Comparison of ENCODE assay signal across 18 cellular contexts in the genomic region with DNA sequence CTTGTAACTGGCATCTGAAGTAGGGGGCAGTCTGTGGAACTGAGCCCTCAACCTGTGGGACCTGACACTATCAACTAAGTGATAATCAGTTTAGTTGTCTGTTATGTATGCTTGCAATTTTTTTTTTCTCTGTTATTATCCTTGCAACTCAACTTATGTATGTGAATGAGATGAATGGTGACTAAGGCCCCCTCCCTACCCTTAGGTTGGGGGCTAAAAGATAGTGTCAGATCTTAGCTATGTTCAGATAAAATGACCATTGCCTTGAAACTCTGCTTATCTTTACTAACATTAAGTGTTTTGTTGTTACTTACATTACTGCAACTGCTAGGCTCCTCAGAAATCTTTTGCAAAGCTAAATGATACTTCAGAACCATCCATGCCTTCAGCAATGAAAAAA. TPM values are rescaled to one million over a fixed set of nuclear protein-coding genes. Genes with fewer than 3 reads are reported as not detected.
A peak's percentile ranks its signal among the peaks of the same experiment; 100 is the strongest.
DNase-seq lines count a peak whose midpoint lies in the region; ATAC-seq and TF ChIP-seq lines count a peak whose summit lies in the region.
"Had no signal": no experiment of that assay in that cellular context is flagged by ENCODE, and none has a peak within 500 bp of the region (broad histone marks: within the 10 kb centered on the region; RNA-seq: fewer than 3 reads in every experiment).

No MANE protein-coding gene starts in this region.

- TF ChIP-seq CTCF in WTC11 (IDR thresholded peaks at IDR 0.05) (no peak), progenitor cell of endocrine pancreas (IDR thresholded peaks at IDR 0.05; ENCODE audit: unreplicated experiment) (no peak)

- H3K36me3 Mint-ChIP-seq in activated T-cell treated with anti-CD3 and anti-CD28 coated beads, Interleukin-2, amount 50 U/mL, for 72 hours (ENCODE audit: insufficient read depth in 2 of 2): peaks cover 10 to 25% of the 10 kb centered on the region in 2 donors
- peaks cover 30% of the 10 kb centered on the region for H3K36me3 Mint-ChIP-seq in activated T-cell treated with anti-CD3 and anti-CD28 coated beads, Interleukin-2, amount 50 U/mL, for 4 hours (ENCODE audit: insufficient read depth)
- H3K36me3 Mint-ChIP-seq in WTC11 (peaks cover 25% of the 10 kb centered on the region), immature natural killer cell (peaks cover 17 to 28% (median 19%) of the 10 kb centered on the region in 3 donors), progenitor cell of endocrine pancreas (ENCODE audit: insufficient read depth) (peaks cover 13% of the 10 kb centered on the region)

- CTCF ChIA-PET in WTC11 (lab: Charles Lee): no interaction called here

- H3K4me3 Mint-ChIP-seq in activated T-cell treated with anti-CD3 and anti-CD28 coated beads, Interleukin-2, amount 50 U/mL, for 72 hours: no peak overlapping the region
- no peak overlapping the region for H3K4me3 Mint-ChIP-seq in activated T-cell treated with anti-CD3 and anti-CD28 coated beads, Interleukin-2, amount 50 U/mL, for 4 hours
- no peak overlapping the region for H3K4me3 Mint-ChIP-seq in WTC11
- H3K4me3 Mint-ChIP-seq in immature natural killer cell: no peak overlapping the region
- H3K4me3 Mint-ChIP-seq in progenitor cell of endocrine pancreas (ENCODE audit: low read depth): no peak overlapping the region
- H3K4me3 Mint-ChIP-seq: CD4-positive, alpha-beta T cell; HFFc6 had no signal

- ATAC-seq in activated T-cell treated with anti-CD3 and anti-CD28 coated beads, Interleukin-2, amount 50 U/mL, for 72 hours (replicated peaks in 1 of 2): no peak
- no peak for ATAC-seq in activated T-cell treated with anti-CD3 and anti-CD28 coated beads, Interleukin-2, amount 50 U/mL, for 4 hours
- no peak for ATAC-seq in WTC11
- no peak for ATAC-seq in GM18511 (IDR thresholded peaks at IDR 0.05; ENCODE audit: unreplicated experiment)
- no peak for ATAC-seq in HG02571 (IDR thresholded peaks at IDR 0.05; ENCODE audit: unreplicated experiment)
- ATAC-seq: A549, HCT116 had no signal

- no peaks in the 10 kb centered on the region for H3K27me3 Mint-ChIP-seq in activated T-cell treated with anti-CD3 and anti-CD28 coated beads, Interleukin-2, amount 50 U/mL, for 72 hours (ENCODE audit: low read depth)
- no peaks in the 10 kb centered on the region for H3K27me3 Mint-ChIP-seq in activated T-cell treated with anti-CD3 and anti-CD28 coated beads, Interleukin-2, amount 50 U/mL, for 4 hours (ENCODE audit: low read depth)
- H3K27me3 Mint-ChIP-seq in WTC11 (ENCODE audit: low read depth): no peaks in the 10 kb centered on the region
- peaks cover 0 to 2% (median 0%) of the 10 kb centered on the region in 3 donors for H3K27me3 Mint-ChIP-seq in immature natural killer cell (ENCODE audit: low read depth in 3 of 3)
- H3K27me3 Mint-ChIP-seq in progenitor cell of endocrine pancreas: no peaks in the 10 kb centered on the region
- H3K27me3 Mint-ChIP-seq: CD4-positive, alpha-beta T cell had no signal

- no peaks in the 10 kb centered on the region for H3K9me3 Mint-ChIP-seq in activated T-cell treated with anti-CD3 and anti-CD28 coated beads, Interleukin-2, amount 50 U/mL, for 72 hours
- no peaks in the 10 kb centered on the region for H3K9me3 Mint-ChIP-seq in activated T-cell treated with anti-CD3 and anti-CD28 coated beads, Interleukin-2, amount 50 U/mL, for 4 hours
- H3K9me3 Mint-ChIP-seq in WTC11 (peaks cover 13% of the 10 kb centered on the region; the same call in 1 of the 2 replicates), immature natural killer cell (no peaks in the 10 kb centered on the region), progenitor cell of endocrine pancreas (ENCODE audit: low read depth) (peaks cover 3% of the 10 kb centered on the region)
- H3K9me3 Mint-ChIP-seq: CD4-positive, alpha-beta T cell; HFFc6 had no signal

- peaks cover 47% of the 10 kb centered on the region for H3K4me1 Mint-ChIP-seq in activated T-cell treated with anti-CD3 and anti-CD28 coated beads, Interleukin-2, amount 50 U/mL, for 72 hours (ENCODE audit: low read depth)
- peaks cover 36% of the 10 kb centered on the region for H3K4me1 Mint-ChIP-seq in activated T-cell treated with anti-CD3 and anti-CD28 coated beads, Interleukin-2, amount 50 U/mL, for 4 hours (ENCODE audit: low read depth)
- H3K4me1 Mint-ChIP-seq in WTC11 (peaks cover 19% of the 10 kb centered on the region), immature natural killer cell (peaks cover 23 to 62% of the 10 kb centered on the region in 2 donors), progenitor cell of endocrine pancreas (ENCODE audit: low read depth) (peaks cover 3% of the 10 kb centered on the region)

- POLR2A ChIA-PET in WTC11 (lab: Charles Lee): no interaction called here

- no peak for DNase-seq in activated T-cell treated with anti-CD3 and anti-CD28 coated beads, Interleukin-2, amount 50 U/mL, for 72 hours
- DNase-seq in activated T-cell treated with anti-CD3 and anti-CD28 coated beads, Interleukin-2, amount 50 U/mL, for 4 hours: no peak
- no peak for DNase-seq in WTC11 (ENCODE audit: low spot score)
- DNase-seq in immature natural killer cell: no peak
- DNase-seq in progenitor cell of endocrine pancreas (ENCODE audit: low spot score, unreplicated experiment): no peak
- no peak for DNase-seq in HCEC 1CT
- DNase-seq: AML-193; Caco-2; CD4-positive, alpha-beta T cell; DMS153; DMS79; GDM1; GM23248; HFFc6 had no signal

- peak overlapping the region; percentile 88 for H3K27ac Mint-ChIP-seq in activated T-cell treated with anti-CD3 and anti-CD28 coated beads, Interleukin-2, amount 50 U/mL, for 72 hours
- peak overlapping the region; percentile 57; the same call in 1 of the 2 replicates for H3K27ac Mint-ChIP-seq in WTC11
- peak overlapping the region in 5 of 6 donors; percentile 6 to 72 (median 32) for H3K27ac Mint-ChIP-seq in immature natural killer cell
- peak overlapping the region; percentile 34 for H3K27ac Mint-ChIP-seq in progenitor cell of endocrine pancreas
- H3K27ac Mint-ChIP-seq: CD4-positive, alpha-beta T cell; HFFc6 had no signal

TF ChIP-seq in WTC11, 78 proteins besides CTCF, POLR2A, EP300 and RAD21 (continues in another document):
- TF ChIP-seq, protein P1, sequence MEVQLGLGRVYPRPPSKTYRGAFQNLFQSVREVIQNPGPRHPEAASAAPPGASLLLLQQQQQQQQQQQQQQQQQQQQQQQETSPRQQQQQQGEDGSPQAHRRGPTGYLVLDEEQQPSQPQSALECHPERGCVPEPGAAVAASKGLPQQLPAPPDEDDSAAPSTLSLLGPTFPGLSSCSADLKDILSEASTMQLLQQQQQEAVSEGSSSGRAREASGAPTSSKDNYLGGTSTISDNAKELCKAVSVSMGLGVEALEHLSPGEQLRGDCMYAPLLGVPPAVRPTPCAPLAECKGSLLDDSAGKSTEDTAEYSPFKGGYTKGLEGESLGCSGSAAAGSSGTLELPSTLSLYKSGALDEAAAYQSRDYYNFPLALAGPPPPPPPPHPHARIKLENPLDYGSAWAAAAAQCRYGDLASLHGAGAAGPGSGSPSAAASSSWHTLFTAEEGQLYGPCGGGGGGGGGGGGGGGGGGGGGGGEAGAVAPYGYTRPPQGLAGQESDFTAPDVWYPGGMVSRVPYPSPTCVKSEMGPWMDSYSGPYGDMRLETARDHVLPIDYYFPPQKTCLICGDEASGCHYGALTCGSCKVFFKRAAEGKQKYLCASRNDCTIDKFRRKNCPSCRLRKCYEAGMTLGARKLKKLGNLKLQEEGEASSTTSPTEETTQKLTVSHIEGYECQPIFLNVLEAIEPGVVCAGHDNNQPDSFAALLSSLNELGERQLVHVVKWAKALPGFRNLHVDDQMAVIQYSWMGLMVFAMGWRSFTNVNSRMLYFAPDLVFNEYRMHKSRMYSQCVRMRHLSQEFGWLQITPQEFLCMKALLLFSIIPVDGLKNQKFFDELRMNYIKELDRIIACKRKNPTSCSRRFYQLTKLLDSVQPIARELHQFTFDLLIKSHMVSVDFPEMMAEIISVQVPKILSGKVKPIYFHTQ (CRISPR knock-in tag; IDR thresholded peaks at IDR 0.05): no peak
- TF ChIP-seq NFE2L1 (CRISPR knock-in tag; IDR thresholded peaks at IDR 0.05) (no peak), ZNF396 (CRISPR knock-in tag; IDR thresholded peaks at IDR 0.05; ENCODE audit: borderline replicate concordance) (no peak)
- TF ChIP-seq, protein P2, sequence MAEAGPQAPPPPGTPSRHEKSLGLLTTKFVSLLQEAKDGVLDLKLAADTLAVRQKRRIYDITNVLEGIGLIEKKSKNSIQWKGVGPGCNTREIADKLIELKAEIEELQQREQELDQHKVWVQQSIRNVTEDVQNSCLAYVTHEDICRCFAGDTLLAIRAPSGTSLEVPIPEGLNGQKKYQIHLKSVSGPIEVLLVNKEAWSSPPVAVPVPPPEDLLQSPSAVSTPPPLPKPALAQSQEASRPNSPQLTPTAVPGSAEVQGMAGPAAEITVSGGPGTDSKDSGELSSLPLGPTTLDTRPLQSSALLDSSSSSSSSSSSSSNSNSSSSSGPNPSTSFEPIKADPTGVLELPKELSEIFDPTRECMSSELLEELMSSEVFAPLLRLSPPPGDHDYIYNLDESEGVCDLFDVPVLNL (CRISPR knock-in tag; IDR thresholded peaks at IDR 0.05; ENCODE audit: borderline replicate concordance, low read depth): no peak

RNA-seq across cellular contexts. Expression of gene TMEM184C, which starts 31.5 kb away (rescaled TPM):
- 10 to 100 TPM; 15.7 to 17.3 TPM for total RNA-seq in activated T-cell treated with anti-CD3 and anti-CD28 coated beads, Interleukin-2, amount 50 U/mL, for 72 hours
- total RNA-seq in activated T-cell treated with anti-CD3 and anti-CD28 coated beads, Interleukin-2, amount 50 U/mL, for 4 hours: 10 to 100 TPM; 29.1 to 31.1 (median 30.4) TPM
- total RNA-seq in WTC11 (2021): 42.3 to 43.7 TPM (median 43.4 TPM) in 3 replicates
- polyA plus RNA-seq in immature natural killer cell: 10 to 100 TPM; 12.8 to 31.5 (median 21.6) TPM
- total RNA-seq in progenitor cell of endocrine pancreas: 45.9 and 49.8 TPM in 2 replicates

RNA-seq across cellular contexts. Expression of gene PRMT9, which starts 35.3 kb away (rescaled TPM):
- 1 to 10 TPM; 8.9 to 9.0 TPM for total RNA-seq in activated T-cell treated with anti-CD3 and anti-CD28 coated beads, Interleukin-2, amount 50 U/mL, for 72 hours
- total RNA-seq in activated T-cell treated with anti-CD3 and anti-CD28 coated beads, Interleukin-2, amount 50 U/mL, for 4 hours: 1 to 10 TPM; 4.7 to 5.0 (median 5.0) TPM
- total RNA-seq in WTC11 (2021) (9.5 to 11.4 TPM (median 10.4 TPM) in 3 replicates), progenitor cell of endocrine pancreas (13.0 and 13.5 TPM in 2 replicates)
- polyA plus RNA-seq in immature natural killer cell: 1 to 10 TPM in 2 of 3 donors, under 1 TPM in 1; 0.41 to 4.4 (median 3.9) TPM

Comparison
In these comparisons a context has a peak if more than half of its experiments do, and no peak if none do; other contexts are left out.
1. H3K27ac Mint-ChIP-seq: peak in every context shown above with its lines; median percentile 88 in activated T-cell treated with anti-CD3 and anti-CD28 coated beads, Interleukin-2, amount 50 U/mL, for 72 hours; 57 in WTC11; 34 in progenitor cell of endocrine pancreas; 32 in immature natural killer cell.